In the genomic region with DNA sequence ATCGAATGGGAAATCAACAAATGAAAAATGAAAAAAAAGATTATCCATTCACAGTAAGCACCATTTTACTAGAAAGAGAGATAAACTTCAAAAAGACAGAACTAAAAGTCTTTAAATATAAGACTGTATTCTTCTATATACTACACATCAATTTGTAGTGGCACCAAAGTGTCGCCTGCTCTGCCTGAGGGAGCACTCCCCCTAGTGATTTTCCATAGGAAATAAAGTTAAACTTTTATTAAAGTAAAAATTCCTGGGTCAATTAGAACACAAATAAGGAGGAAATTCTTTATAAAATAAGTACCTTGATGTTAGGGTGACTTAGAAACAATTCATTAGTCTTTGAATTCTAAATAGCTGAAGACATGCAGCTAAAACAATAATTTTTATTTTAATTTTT, we compare ENCODE assay signal across 11 cellular contexts. TPM values are rescaled to one million over a fixed set of nuclear protein-coding genes. Genes with fewer than 3 reads are reported as not detected.
A peak's percentile ranks its signal among the peaks of the same experiment; 100 is the strongest.
DNase-seq lines count a peak whose midpoint lies in the region; ATAC-seq and TF ChIP-seq lines count a peak whose summit lies in the region.
"Had no signal": no experiment of that assay in that cellular context is flagged by ENCODE, and none has a peak within 500 bp of the region (broad histone marks: within the 10 kb centered on the region; RNA-seq: fewer than 3 reads in every experiment).

No MANE protein-coding gene starts in this region.

- no peaks in the 10 kb centered on the region for H3K79me2 ChIP-seq in DND-41 (ENCODE audit: insufficient read depth, low read length)

- no peaks in the 10 kb centered on the region for H4K20me1 ChIP-seq in DND-41 (ENCODE audit: insufficient read depth, low read length)

- DNase-seq in DND-41 = no peak
- peak; percentile 31 for DNase-seq in Kasumi-1 (lab: John Stamatoyannopoulos, UW)
- peak; percentile 23 for DNase-seq in astrocyte of the hippocampus (ENCODE audit: low read depth, low spot score)
- no peak for DNase-seq in lower lobe of right lung
- no peak for DNase-seq in stomach
- no peak for DNase-seq in effector CD8-positive, alpha-beta T cell (lab: John Stamatoyannopoulos, UW)
- DNase-seq in stimulated activated naive CD4-positive, alpha-beta T cell (lab: John Stamatoyannopoulos, UW) = no peak
- no peak for DNase-seq in Ammon's horn (ENCODE audit: low spot score)
- DNase-seq: NCI-H1436 had no signal

- ATAC-seq in DND-41 (ENCODE audit: insufficient read depth, low read depth) = no peak
- ATAC-seq in lower lobe of right lung = no peak

- TF ChIP-seq POLR2A in stomach (IDR thresholded peaks at IDR 0.05) = no peak

- H3K4me1 ChIP-seq in DND-41 (ENCODE audit: insufficient read depth, low read length) = no peaks in the 10 kb centered on the region
- no peaks in the 10 kb centered on the region for H3K4me1 ChIP-seq in lower lobe of right lung
- no peaks in the 10 kb centered on the region for H3K4me1 ChIP-seq in stomach
- H3K4me1 ChIP-seq: prostate gland had no signal

- H3K4me3 ChIP-seq in DND-41 (ENCODE audit: low read depth in 1 of 2, low read length in 2 of 2) (no peak overlapping the region), lower lobe of right lung (no peak overlapping the region), stomach (no peak overlapping the region)
- H3K4me3 ChIP-seq: coronary artery, prostate gland had no signal

- no peak overlapping the region for H3K4me2 ChIP-seq in DND-41 (ENCODE audit: insufficient read depth, low read length)

- WGBS in stomach, 5 donors = 72 to 86% (median 81%) methylated on average over 2 of the region's 2 CpGs

- no peak overlapping the region for H3K9ac ChIP-seq in DND-41 (ENCODE audit: low read depth, low read length)

- TF ChIP-seq CTCF in DND-41 (IDR thresholded peaks at IDR 0.05; ENCODE audit: borderline replicate concordance, extremely low read depth, low read length, poor library complexity, severe bottlenecking) = peak; percentile 33
- peak; percentile 28 for TF ChIP-seq CTCF in lower lobe of right lung (IDR thresholded peaks at IDR 0.05)
- peak in 1 of 7 experiments; percentile 18 for TF ChIP-seq CTCF in stomach (IDR thresholded peaks at IDR 0.05)

- peaks cover 41% of the 10 kb centered on the region for H3K36me3 ChIP-seq in DND-41 (ENCODE audit: insufficient read depth, low read length)
- H3K36me3 ChIP-seq in lower lobe of right lung = peaks cover 44% of the 10 kb centered on the region
- H3K36me3 ChIP-seq in stomach = peaks cover 0 to 59% (median 45%) of the 10 kb centered on the region in 4 donors
- H3K36me3 ChIP-seq: prostate gland had no signal

- H3K27ac ChIP-seq in DND-41 (ENCODE audit: low read length) (no peak overlapping the region), lower lobe of right lung (no peak overlapping the region), stomach (no peak overlapping the region)
- H3K27ac ChIP-seq: coronary artery, prostate gland had no signal

- H3K27me3 ChIP-seq in DND-41 (ENCODE audit: insufficient read depth, low read length, poor library complexity) (no peaks in the 10 kb centered on the region), lower lobe of right lung (ENCODE audit: low read depth) (no peaks in the 10 kb centered on the region), stomach (no peaks in the 10 kb centered on the region)

- intact Hi-C loops in lower lobe of right lung (cut with DNase I) (no loop called here), stomach (cut with DNase I; ENCODE audit: low total_unique reads) (no loop called here)

- TF ChIP-seq EP300 in stomach (IDR thresholded peaks at IDR 0.05) = no peak

- H3K9me3 ChIP-seq in DND-41 (ENCODE audit: insufficient read depth, low read length, severe bottlenecking) (no peaks in the 10 kb centered on the region), lower lobe of right lung (no peaks in the 10 kb centered on the region), stomach (no peaks in the 10 kb centered on the region)
- H3K9me3 ChIP-seq: prostate gland had no signal

- no peak overlapping the region for H2AFZ ChIP-seq in DND-41 (ENCODE audit: low read depth, low read length)

RNA-seq across cellular contexts. Expression of gene RAD1, which starts 9.7 kb away (rescaled TPM):
- total RNA-seq in lower lobe of right lung (25.6 TPM), stomach (10 to 100 TPM in 3 of 5 donors, 1 to 10 TPM in 2; 4.9 to 33.6 (median 15.5) TPM)
- 10 to 100 TPM in 2 of 3 donors, 1 to 10 TPM in 1; 8.1 to 15.3 (median 14.9) TPM for polyA plus RNA-seq in stomach

RNA-seq across cellular contexts. Expression of gene BRIX1, which starts 9.9 kb away (rescaled TPM):
- total RNA-seq in lower lobe of right lung = 17.6 TPM
- 10 to 100 TPM in 3 of 5 donors, 1 to 10 TPM in 1, not detected in 1; 3.8 to 36.2 (median 15.5) TPM for total RNA-seq in stomach
- polyA plus RNA-seq in stomach = 10 to 100 TPM; 17.1 to 22.5 (median 21.4) TPM

RNA-seq across cellular contexts. Expression of gene DNAJC21, which starts 23.8 kb away (rescaled TPM):
- total RNA-seq in lower lobe of right lung (49.4 TPM), stomach (10 to 100 TPM; 30.4 to 69.4 (median 32.3) TPM)
- 10 to 100 TPM; 21.8 to 32.2 (median 22.1) TPM for polyA plus RNA-seq in stomach

Comparison
In these comparisons a context has a peak if more than half of its experiments do, and no peak if none do; other contexts are left out.
1. DNase-seq: peak in Kasumi-1 (2 of 2) and astrocyte of the hippocampus (single experiment); none in DND-41 (single experiment), lower lobe of right lung (single experiment), stomach (single experiment), effector CD8-positive, alpha-beta T cell (single experiment), stimulated activated naive CD4-positive, alpha-beta T cell (0 of 6) and Ammon's horn (single experiment).